In genomic region chr7:23261843-23262452, GRCh38 we compare ENCODE assay signal across 8 cellular contexts.
A peak's percentile ranks its signal among the peaks of the same experiment; 100 is the strongest.
DNase-seq lines count a peak whose midpoint lies in the region; ATAC-seq, FAIRE-seq and TF ChIP-seq lines count a peak whose summit lies in the region.

No MANE protein-coding gene starts in this region.

- H3K4me3 ChIP-seq in astrocyte of the cerebellum (ENCODE audit: low read depth, low read length): no peak overlapping the region

- peak; percentile 98 for TF ChIP-seq CTCF in astrocyte of the cerebellum (IDR thresholded peaks at IDR 0.05; ENCODE audit: low read depth, low read length, missing control alignments)

- ATAC-seq in GM19324 (IDR thresholded peaks at IDR 0.05; ENCODE audit: low FRiP score, unreplicated experiment): no peak

- in situ Hi-C loops in astrocyte of the cerebellum (cut with HindIII; ENCODE audit: low sequenced_read_pairs): loop anchor here (25.0 kb wide), 1 partner anchor 450 kb away; the partner anchor contains the start of gene STK31

- FAIRE-seq in G401.6 (lab: Jason Lieb, UNC): peak; percentile 95

- DNase-seq in HCEC 1CT: peak; percentile 61
- DNase-seq in NCI-H1092 (lab: John Stamatoyannopoulos, UW): peak; percentile 56
- DNase-seq in T-helper 2 cell: peak in 4 of 5 experiments; percentile 15 to 76 (median 32)
- DNase-seq in astrocyte of the cerebellum (ENCODE audit: low read depth): peak; percentile 28
- peak; percentile 89 for DNase-seq in iPS-NIHi7 (ENCODE audit: extremely low spot score)
- DNase-seq in stimulated activated CD4-positive, alpha-beta T cell treated with anti-CD3 and anti-CD28 coated beads, Interleukin-1b, Interleukin-23, amount 100 ng/mL, for 48 hours: peak; percentile 58

Comparison
In these comparisons a context has a peak if more than half of its experiments do, and no peak if none do; other contexts are left out.
1. DNase-seq: peak in every context shown above with its lines; median percentile 89 in iPS-NIHi7; 61 in HCEC 1CT; 58 in stimulated activated CD4-positive, alpha-beta T cell treated with anti-CD3 and anti-CD28 coated beads, Interleukin-1b, Interleukin-23, amount 100 ng/mL, for 48 hours; 56 in NCI-H1092; 32 in T-helper 2 cell; 28 in astrocyte of the cerebellum.